Comparison of ENCODE assay signal across 30 cellular contexts in genomic region chr12:28178775-28179174, GRCh38.
"Had no signal": no experiment of that assay in that cellular context is flagged by ENCODE, and none has a peak within 500 bp of the region (broad histone marks: within the 10 kb centered on the region; RNA-seq: fewer than 3 reads in every experiment).

No MANE protein-coding gene starts in this region.

- FAIRE-seq: colon had no signal

- DNase-seq: activated CD4-positive, alpha-beta memory T cell treated with anti-CD3 and anti-CD28 coated beads for 36 hours; activated CD4-positive, alpha-beta T cell treated with anti-CD3 and anti-CD28 coated beads for 36 hours; activated CD4-positive, alpha-beta T cell treated with anti-CD3 and anti-CD28 coated beads, Interleukin-2, amount 10 ng/mL, durations not matched to agents 24 days and 14 days; activated CD4-positive, CD25-positive, alpha-beta regulatory T cell; activated CD4-positive, CD25-positive, alpha-beta regulatory T cell treated with anti-CD3 and anti-CD28 coated beads, Interleukin-2, amount 50 U/mL, for 72 hours; activated CD8-positive, alpha-beta memory T cell treated with anti-CD3 and anti-CD28 coated beads, Interleukin-2, amount 10 ng/mL, durations not matched to agents 7 days and 5 days; activated CD8-positive, alpha-beta memory T cell treated with anti-CD3 and anti-CD28 coated beads, Interleukin-2, amount 50 U/mL, for 4 hours; activated CD8-positive, alpha-beta T cell treated with anti-CD3 and anti-CD28 coated beads, Interleukin-2, amount 10 ng/mL, durations not matched to agents 7 days and 5 days; activated effector memory CD4-positive, alpha-beta T cell treated with anti-CD3 and anti-CD28 coated beads, Interleukin-2, amount 50 U/mL, for 16 hours; activated naive CD4-positive, alpha-beta T cell treated with anti-CD3 and anti-CD28 coated beads for 36 hours; activated naive CD8-positive, alpha-beta T cell treated with anti-CD3 and anti-CD28 coated beads for 36 hours; activated naive CD8-positive, alpha-beta T cell treated with anti-CD3 and anti-CD28 coated beads, Interleukin-2, amount 50 U/mL, for 24 hours; activated T-cell treated with anti-CD3 and anti-CD28 coated beads, Interleukin-2, amount 50 U/mL, for 1 hour; activated T-cell treated with anti-CD3 and anti-CD28 coated beads, Interleukin-2, amount 50 U/mL, for 48 hours; adrenal gland; amygdala; aorta; body of pancreas; caudate nucleus; cortex of kidney; dermis blood vessel endothelial cell; effector CD4-positive, alpha-beta T cell; effector memory CD8-positive, alpha-beta T cell; erythroblast; foreskin keratinocyte; gastrocnemius medialis; glutamatergic neuron; heart left ventricle; T1000 had no signal

- ATAC-seq: activated CD4-positive, alpha-beta T cell treated with anti-CD3 and anti-CD28 coated beads for 36 hours; activated CD8-positive, alpha-beta memory T cell treated with anti-CD3 and anti-CD28 coated beads, Interleukin-2, amount 10 ng/mL, durations not matched to agents 7 days and 5 days; activated CD8-positive, alpha-beta T cell treated with anti-CD3 and anti-CD28 coated beads, Interleukin-2, amount 10 ng/mL, durations not matched to agents 7 days and 5 days; activated naive CD8-positive, alpha-beta T cell treated with anti-CD3 and anti-CD28 coated beads, Interleukin-2, amount 50 U/mL, for 24 hours; body of pancreas; effector memory CD8-positive, alpha-beta T cell; foreskin keratinocyte; gastrocnemius medialis; heart left ventricle had no signal
